In genomic region chr16:11310634-11310977, GRCh38 we compare ENCODE assay signal across 11 cellular contexts. TPM values are rescaled to one million over a fixed set of nuclear protein-coding genes. Genes with fewer than 3 reads are reported as not detected.
DNase-seq lines count a peak whose midpoint lies in the region; TF ChIP-seq lines count a peak whose summit lies in the region.
"Had no signal": no experiment of that assay in that cellular context is flagged by ENCODE, and none has a peak within 500 bp of the region (broad histone marks: within the 10 kb centered on the region; RNA-seq: fewer than 3 reads in every experiment).

No MANE protein-coding gene starts in this region.

- H3K18ac ChIP-seq in mesenchymal stem cell (ENCODE audit: low read depth in 1 of 2, low read length in 2 of 2): peak overlapping the region in 1 of 2 experiments; percentile 46

- H3K27me3 ChIP-seq in GM06990 (replicated peaks; ENCODE audit: control insufficient read depth, insufficient read depth, low read length) (no peaks in the 10 kb centered on the region), MM.1S (replicated peaks; ENCODE audit: insufficient read depth, low read length) (no peaks in the 10 kb centered on the region), mesenchymal stem cell (ENCODE audit: control insufficient read depth in 1 of 2, insufficient read depth in 1 of 2, low read length in 2 of 2) (no peaks in the 10 kb centered on the region)

- H3K9me2 ChIP-seq in MM.1S (replicated peaks; ENCODE audit: insufficient read depth, low read length): no peaks in the 10 kb centered on the region

- peak overlapping the region; percentile 98 for H2AK5ac ChIP-seq in mesenchymal stem cell (ENCODE audit: low read length, severe bottlenecking)

- H3K9me3 ChIP-seq in MM.1S (replicated peaks; ENCODE audit: insufficient read depth, low read length) (no peaks in the 10 kb centered on the region), mesenchymal stem cell (ENCODE audit: control insufficient read depth, low read length) (no peaks in the 10 kb centered on the region)

- no peak overlapping the region for H2BK15ac ChIP-seq in mesenchymal stem cell (ENCODE audit: low read depth, poor library complexity, severe bottlenecking)

- H3K79me1 ChIP-seq in mesenchymal stem cell (replicated peaks; ENCODE audit: low read length, poor library complexity, severe bottlenecking): no peaks in the 10 kb centered on the region

- H3K14ac ChIP-seq in mesenchymal stem cell (ENCODE audit: low read length in 2 of 2): no peak overlapping the region

- H2BK12ac ChIP-seq in mesenchymal stem cell (ENCODE audit: low read length in 2 of 2): peak overlapping the region; percentile 38 to 66

- H3K23ac ChIP-seq in mesenchymal stem cell (ENCODE audit: low read length in 2 of 2): no peak overlapping the region

- H2BK120ac ChIP-seq in mesenchymal stem cell (ENCODE audit: low read depth, low read length): no peak overlapping the region

- no peaks in the 10 kb centered on the region for H3K79me2 ChIP-seq in MM.1S (ENCODE audit: low read length)

- peak overlapping the region; percentile 93 for H3K4me2 ChIP-seq in MM.1S (ENCODE audit: low read depth, low read length)
- no peak overlapping the region for H3K4me2 ChIP-seq in mesenchymal stem cell (ENCODE audit: low read length, poor library complexity, severe bottlenecking)

- H3K27ac ChIP-seq in MM.1S (ENCODE audit: low read length) (peak overlapping the region; percentile 100), mesenchymal stem cell (ENCODE audit: low read length, poor library complexity, severe bottlenecking) (no peak overlapping the region)

- 100% methylated on average over 2 of the region's 3 CpGs for WGBS in mesenchymal stem cell

- H3K9ac ChIP-seq in MM.1S (ENCODE audit: low read length): peak overlapping the region; percentile 86
- no peak overlapping the region for H3K9ac ChIP-seq in mesenchymal stem cell (ENCODE audit: low read length)

- H2BK5ac ChIP-seq in mesenchymal stem cell (ENCODE audit: low read depth, low read length, poor library complexity, severe bottlenecking): no peak overlapping the region

- DNase-seq in GM06990 (ENCODE audit: extremely low read depth, insufficient read length) (no peak), MM.1S (no peak), mesenchymal stem cell (no peak), NCI-H226 (no peak), mucosa of gallbladder (ENCODE audit: low spot score) (no peak), HPDE6-E6E7 (ENCODE audit: extremely low spot score) (no peak)
- DNase-seq: HCEC 1CT, Kasumi-1, occipital lobe had no signal

- no peak overlapping the region for H4K8ac ChIP-seq in mesenchymal stem cell (ENCODE audit: low read length)

- peaks cover 46% of the 10 kb centered on the region for H3K4me1 ChIP-seq in MM.1S (ENCODE audit: low read length)
- H3K4me1 ChIP-seq in mesenchymal stem cell (ENCODE audit: control insufficient read depth, insufficient read depth, low read depth, low read length): peaks cover 50% of the 10 kb centered on the region

- no peak for TF ChIP-seq CTCF in GM06990 (IDR thresholded peaks at IDR 0.05; ENCODE audit: insufficient read depth, low read length, poor library complexity, severe bottlenecking)
- TF ChIP-seq CTCF in MM.1S (IDR thresholded peaks at IDR 0.05; ENCODE audit: low read length): no peak

- no peaks in the 10 kb centered on the region for H4K20me1 ChIP-seq in MM.1S (ENCODE audit: insufficient read depth, low read length)

- H2AFZ ChIP-seq in MM.1S (ENCODE audit: low read length) (no peak overlapping the region), mesenchymal stem cell (ENCODE audit: low read depth, low read length) (no peak overlapping the region)

- no peaks in the 10 kb centered on the region for H3K36me3 ChIP-seq in GM06990 (ENCODE audit: control insufficient read depth, insufficient read depth, low read length)
- H3K36me3 ChIP-seq in MM.1S (replicated peaks; ENCODE audit: insufficient read depth, low read length): no peaks in the 10 kb centered on the region
- no peaks in the 10 kb centered on the region for H3K36me3 ChIP-seq in mesenchymal stem cell (ENCODE audit: control insufficient read depth in 1 of 2, insufficient read depth in 2 of 2, low read depth in 1 of 2, low read length in 2 of 2)

- peaks cover 45% of the 10 kb centered on the region for H3F3A ChIP-seq in MM.1S (ENCODE audit: insufficient read depth, low read length)

- no peak overlapping the region for H4K91ac ChIP-seq in mesenchymal stem cell (ENCODE audit: low read length)

- H3K4ac ChIP-seq in mesenchymal stem cell (ENCODE audit: low read depth in 1 of 2, low read length in 2 of 2): no peak overlapping the region

- H3K4me3 ChIP-seq in GM06990 (replicated peaks; ENCODE audit: low read depth, low read length) (peak overlapping the region; percentile 24), MM.1S (ENCODE audit: low read length) (peak overlapping the region; percentile 32), mesenchymal stem cell (ENCODE audit: insufficient read depth in 1 of 2, low read depth in 1 of 2, low read length in 2 of 2) (no peak overlapping the region)

RNA-seq across cellular contexts. Expression of gene PRM1, which starts 29.5 kb away (rescaled TPM):
- polyA plus RNA-seq in mesenchymal stem cell (2013, experiment 1 of 2): not detected
- not detected for polyA plus RNA-seq in mesenchymal stem cell (2013, experiment 2 of 2)
- total RNA-seq in mucosa of gallbladder: not detected
- total RNA-seq: liver; occipital lobe; T-helper 2 cell treated with Interferon-gamma antibody and Interleukin-4, amounts not matched to agents 100 ng/mL and 5 ng/mL, for 36 hours had no signal
- polyA plus RNA-seq: liver had no signal

RNA-seq across cellular contexts. Expression of gene PRM2, which starts 34.3 kb away (rescaled TPM):
- not detected for polyA plus RNA-seq in mesenchymal stem cell (2013, experiment 1 of 2)
- polyA plus RNA-seq in mesenchymal stem cell (2013, experiment 2 of 2): not detected
- total RNA-seq in mucosa of gallbladder: not detected
- total RNA-seq: liver; occipital lobe; T-helper 2 cell treated with Interferon-gamma antibody and Interleukin-4, amounts not matched to agents 100 ng/mL and 5 ng/mL, for 36 hours had no signal
- polyA plus RNA-seq: liver had no signal

RNA-seq across cellular contexts. Expression of gene RMI2, which starts 34.7 kb away (rescaled TPM):
- polyA plus RNA-seq in mesenchymal stem cell (2013, experiment 1 of 2): 4.6 TPM
- 4.4 TPM for polyA plus RNA-seq in mesenchymal stem cell (2013, experiment 2 of 2)
- total RNA-seq in mucosa of gallbladder: 4.4 TPM

RNA-seq across cellular contexts. Expression of gene PRM3, which starts 37.2 kb away (rescaled TPM):
- not detected for polyA plus RNA-seq in mesenchymal stem cell (2013, experiment 1 of 2)
- polyA plus RNA-seq in mesenchymal stem cell (2013, experiment 2 of 2): not detected
- not detected for total RNA-seq in mucosa of gallbladder
- total RNA-seq: liver; occipital lobe; T-helper 2 cell treated with Interferon-gamma antibody and Interleukin-4, amounts not matched to agents 100 ng/mL and 5 ng/mL, for 36 hours had no signal
- polyA plus RNA-seq: liver had no signal

RNA-seq across cellular contexts. Expression of gene TNP2, which starts 41.5 kb away (rescaled TPM):
- not detected for polyA plus RNA-seq in mesenchymal stem cell (2013, experiment 1 of 2)
- polyA plus RNA-seq in mesenchymal stem cell (2013, experiment 2 of 2): not detected
- not detected for total RNA-seq in mucosa of gallbladder
- total RNA-seq: liver; occipital lobe; T-helper 2 cell treated with Interferon-gamma antibody and Interleukin-4, amounts not matched to agents 100 ng/mL and 5 ng/mL, for 36 hours had no signal
- polyA plus RNA-seq: liver had no signal

Comparison
In these comparisons a context has a peak if more than half of its experiments do, and no peak if none do; other contexts are left out.
1. H3K4me3 ChIP-seq: peak in GM06990 (single experiment) and MM.1S (single experiment); none in mesenchymal stem cell (0 of 2).